Comparison of ENCODE assay signal across 9 cellular contexts in genomic region chr10:98028168-98028770, GRCh38.
DNase-seq lines count a peak whose midpoint lies in the region; ATAC-seq and TF ChIP-seq lines count a peak whose summit lies in the region.
"Had no signal": no experiment of that assay in that cellular context is flagged by ENCODE, and none has a peak within 500 bp of the region (broad histone marks: within the 10 kb centered on the region; RNA-seq: fewer than 3 reads in every experiment).

No MANE protein-coding gene starts in this region.

- no peak for ATAC-seq in HG02571 (IDR thresholded peaks at IDR 0.05; ENCODE audit: unreplicated experiment)

- TF ChIP-seq CTCF in LNCaP clone FGC (IDR thresholded peaks at IDR 0.05; ENCODE audit: control insufficient read depth, extremely low read depth, insufficient read depth) = peak; percentile 90

- peak; percentile 10 to 22 for DNase-seq in NCI-H2081 (lab: John Stamatoyannopoulos, UW)
- DNase-seq in NCI-H2081 treated with DMSO at 0.1 percent for 48 hours (lab: John Stamatoyannopoulos, UW) = no peak
- no peak for DNase-seq in LNCaP clone FGC (ENCODE audit: low read depth)
- peak; percentile 38 for DNase-seq in T follicular helper cell (ENCODE audit: low read depth)
- DNase-seq in anterior cingulate cortex (lab: John Stamatoyannopoulos, UW) = peak in 45 of 58 donors; percentile 4 to 77 (median 41)
- DNase-seq in iPS DF 4.7 (ENCODE audit: extremely low read depth, low spot score) = peak; percentile 62
- peak; percentile 77 for DNase-seq in stimulated activated CD4-positive, alpha-beta T cell treated with anti-CD3 and anti-CD28 coated beads, Interleukin-15, amount 100 ng/mL, for 24 hours

- H3K4me3 ChIP-seq in LNCaP clone FGC (ENCODE audit: low read depth, low read length) = no peak overlapping the region
- H3K4me3 ChIP-seq: BLaER1 treated with 17β-estradiol and CSF1 and Interleukin-3, amounts not matched to agents 10 nM and 100 nM had no signal

Comparison
In these comparisons a context has a peak if more than half of its experiments do, and no peak if none do; other contexts are left out.
1. DNase-seq: peak in NCI-H2081 (2 of 2), T follicular helper cell (single experiment), anterior cingulate cortex (45 of 58), iPS DF 4.7 (single experiment) and stimulated activated CD4-positive, alpha-beta T cell treated with anti-CD3 and anti-CD28 coated beads, Interleukin-15, amount 100 ng/mL, for 24 hours (single experiment); none in NCI-H2081 treated with DMSO at 0.1 percent for 48 hours (single experiment) and LNCaP clone FGC (single experiment).